11 cellular contexts compared by ENCODE assay signal in genomic region chr1:2258996-2259395, GRCh38. TPM values are rescaled to one million over a fixed set of nuclear protein-coding genes. Genes with fewer than 3 reads are reported as not detected.
A peak's percentile ranks its signal among the peaks of the same experiment; 100 is the strongest.
DNase-seq lines count a peak whose midpoint lies in the region; ATAC-seq and TF ChIP-seq lines count a peak whose summit lies in the region.
"Had no signal": no experiment of that assay in that cellular context is flagged by ENCODE, and none has a peak within 500 bp of the region (broad histone marks: within the 10 kb centered on the region; RNA-seq: fewer than 3 reads in every experiment).

No MANE protein-coding gene starts in this region.

- no peak overlapping the region for H3K4me2 ChIP-seq in smooth muscle cell

- peaks cover 100% of the 10 kb centered on the region for H4K20me1 ChIP-seq in smooth muscle cell (ENCODE audit: low read depth)

- peaks cover 100% of the 10 kb centered on the region for H3K79me2 ChIP-seq in smooth muscle cell (ENCODE audit: low read depth)

- H3K27me3 ChIP-seq in smooth muscle cell (ENCODE audit: low read depth), result no peaks in the 10 kb centered on the region
- no peaks in the 10 kb centered on the region for H3K27me3 ChIP-seq in thymus (ENCODE audit: control insufficient read depth, insufficient read depth)
- H3K27me3 ChIP-seq: foreskin keratinocyte had no signal

- no peaks in the 10 kb centered on the region for H3K4me1 ChIP-seq in smooth muscle cell (ENCODE audit: low read depth)
- no peaks in the 10 kb centered on the region for H3K4me1 ChIP-seq in thymus (ENCODE audit: control insufficient read depth, insufficient read depth, low read length)

- ATAC-seq in activated CD4-positive, CD25-positive, alpha-beta regulatory T cell treated with anti-CD3 and anti-CD28 coated beads, Interleukin-2, amount 50 U/mL, for 24 hours, result no peak

- DNase-seq in activated CD4-positive, CD25-positive, alpha-beta regulatory T cell treated with anti-CD3 and anti-CD28 coated beads, Interleukin-2, amount 50 U/mL, for 16 hours (ENCODE audit: low read depth, low spot score), result peak; percentile 31
- peak; percentile 88 for DNase-seq in activated effector memory CD4-positive, alpha-beta T cell treated with anti-CD3 and anti-CD28 coated beads, Interleukin-2, amount 50 U/mL, for 16 hours
- DNase-seq in smooth muscle cell (lab: John Stamatoyannopoulos, UW; ENCODE audit: unreplicated experiment), result no peak
- no peak for DNase-seq in epidermal melanocyte (ENCODE audit: insufficient read length, low spot score)
- no peak for DNase-seq in NCI-H187 treated with DMSO at 0.1 percent for 48 hours (lab: John Stamatoyannopoulos, UW)
- no peak for DNase-seq in NCI-H345 (lab: John Stamatoyannopoulos, UW)
- DNase-seq: H9 had no signal

- H3K9me3 ChIP-seq in smooth muscle cell (replicated peaks; ENCODE audit: low read depth) (no peaks in the 10 kb centered on the region), thymus (ENCODE audit: control insufficient read depth) (peaks cover 9% of the 10 kb centered on the region)

- H3K36me3 ChIP-seq in smooth muscle cell (ENCODE audit: low read depth), result no peaks in the 10 kb centered on the region
- H3K36me3 ChIP-seq in thymus (ENCODE audit: control insufficient read depth, insufficient read depth), result peaks cover under 1% of the 10 kb centered on the region

- no peak for TF ChIP-seq CTCF in smooth muscle cell (IDR thresholded peaks at IDR 0.05; ENCODE audit: borderline replicate concordance, insufficient read depth, poor library complexity, severe bottlenecking)

- H3K9ac ChIP-seq in smooth muscle cell (ENCODE audit: low read depth), result no peak overlapping the region

- no peak overlapping the region for H2AFZ ChIP-seq in smooth muscle cell (ENCODE audit: low read depth)

- H3K27ac ChIP-seq in smooth muscle cell (ENCODE audit: low read depth) (peak overlapping the region; percentile 66), thymus (ENCODE audit: low read depth) (peak overlapping the region; percentile 61)
- H3K27ac ChIP-seq: 22Rv1, foreskin keratinocyte had no signal

- WGBS in smooth muscle cell (ENCODE audit: low lambda C conversion rate), result 92% methylated on average over 9 of the region's 9 CpGs
- 68% methylated on average over 9 of the region's 9 CpGs for WGBS in thymus

- peaks cover 15% of the 10 kb centered on the region for H3F3A ChIP-seq in smooth muscle cell (ENCODE audit: low read depth)

- H3K4me3 ChIP-seq in smooth muscle cell, result no peak overlapping the region
- H3K4me3 ChIP-seq in thymus (ENCODE audit: low read length), result no peak overlapping the region

RNA-seq across cellular contexts. Expression of gene SKI, which starts 30.9 kb away (rescaled TPM):
- 14.4 and 19.6 TPM in 2 replicates for total RNA-seq in smooth muscle cell
- polyA plus RNA-seq in smooth muscle cell (4.2 and 6.8 TPM in 2 replicates), thymus (16.4 TPM)

Comparison
In these comparisons a context has a peak if more than half of its experiments do, and no peak if none do; other contexts are left out.
1. DNase-seq: peak in activated CD4-positive, CD25-positive, alpha-beta regulatory T cell treated with anti-CD3 and anti-CD28 coated beads, Interleukin-2, amount 50 U/mL, for 16 hours (single experiment) and activated effector memory CD4-positive, alpha-beta T cell treated with anti-CD3 and anti-CD28 coated beads, Interleukin-2, amount 50 U/mL, for 16 hours (single experiment); none in smooth muscle cell (single experiment), epidermal melanocyte (single experiment), NCI-H187 treated with DMSO at 0.1 percent for 48 hours (single experiment) and NCI-H345 (single experiment).